ENCODE assay signal across 13 cellular contexts in genomic region chr11:945986-946385, GRCh38. TPM values are rescaled to one million over a fixed set of nuclear protein-coding genes. Genes with fewer than 3 reads are reported as not detected.
DNase-seq lines count a peak whose midpoint lies in the region; ATAC-seq, FAIRE-seq and TF ChIP-seq lines count a peak whose summit lies in the region.
"Had no signal": no experiment of that assay in that cellular context is flagged by ENCODE, and none has a peak within 500 bp of the region (broad histone marks: within the 10 kb centered on the region; RNA-seq: fewer than 3 reads in every experiment).

No MANE protein-coding gene starts in this region.

- TF ChIP-seq CTCF in brain (conservative IDR thresholded peaks at IDR 0.05): no peak

- peaks cover 75% of the 10 kb centered on the region for H3K36me3 Mint-ChIP-seq in brain
- H3K36me3 Mint-ChIP-seq in CD8-positive, alpha-beta memory T cell: peaks cover 16 to 63% (median 24%) of the 10 kb centered on the region in 3 donors

- peaks cover 7% of the 10 kb centered on the region for H3K36me3 ChIP-seq in CD8-positive, alpha-beta memory T cell (ENCODE audit: insufficient read depth, low read length)

- H3K9me3 ChIP-seq in CD8-positive, alpha-beta memory T cell (ENCODE audit: low read length): peaks cover 5% of the 10 kb centered on the region

- H3K27me3 Mint-ChIP-seq in brain: peaks cover 3% of the 10 kb centered on the region
- H3K27me3 Mint-ChIP-seq in CD8-positive, alpha-beta memory T cell: no peaks in the 10 kb centered on the region

- H3K4me3 Mint-ChIP-seq in brain: peak overlapping the region in 4 of 5 experiments; percentile 15 to 73 (median 41)
- H3K4me3 Mint-ChIP-seq in CD8-positive, alpha-beta memory T cell: no peak overlapping the region

- peak; percentile 71 for FAIRE-seq in islet of Langerhans (lab: Jason Lieb, UNC)
- FAIRE-seq: TTC549 had no signal

- peaks cover 14 to 26% (median 16%) of the 10 kb centered on the region in 5 experiments for H3K9me3 Mint-ChIP-seq in brain
- H3K9me3 Mint-ChIP-seq in CD8-positive, alpha-beta memory T cell: peaks cover 0 to 10% (median 6%) of the 10 kb centered on the region in 5 donors

- no peak for ATAC-seq in GM19397 (IDR thresholded peaks at IDR 0.05; ENCODE audit: unreplicated experiment)

- peak overlapping the region; percentile 42 to 95 (median 64) for H3K27ac Mint-ChIP-seq in brain
- H3K27ac Mint-ChIP-seq in CD8-positive, alpha-beta memory T cell: no peak overlapping the region

- peaks cover 57% of the 10 kb centered on the region for H3K4me1 Mint-ChIP-seq in brain
- H3K4me1 Mint-ChIP-seq in CD8-positive, alpha-beta memory T cell: peaks cover 21 to 29% (median 23%) of the 10 kb centered on the region in 3 donors

- POLR2A ChIA-PET in CD8-positive, alpha-beta memory T cell (lab: Charles Lee): no interaction called here

- no peaks in the 10 kb centered on the region for H3K27me3 ChIP-seq in CD8-positive, alpha-beta memory T cell (ENCODE audit: insufficient read depth, low read length, poor library complexity, severe bottlenecking)
- H3K27me3 ChIP-seq: tibial artery had no signal

- no peak overlapping the region for H3K4me3 ChIP-seq in CD8-positive, alpha-beta memory T cell (ENCODE audit: low read length)
- H3K4me3 ChIP-seq: tibial artery had no signal

- DNase-seq in DMS53 (lab: John Stamatoyannopoulos, UW): peak; percentile 34
- DNase-seq in DMS53 treated with DMSO at 0.1 percent for 48 hours (lab: John Stamatoyannopoulos, UW; ENCODE audit: unreplicated experiment): no peak
- DNase-seq in retina: peak; percentile 63
- DNase-seq in central memory CD4-positive, alpha-beta T cell: no peak
- no peak for DNase-seq in CD8-positive, alpha-beta memory T cell
- DNase-seq: 8988T, GOT3, NCI-H1930, tibial artery had no signal

- CTCF ChIA-PET in CD8-positive, alpha-beta memory T cell (lab: Charles Lee): no interaction called here

- no peak overlapping the region for H3K27ac ChIP-seq in CD8-positive, alpha-beta memory T cell (ENCODE audit: low read depth, low read length)
- H3K27ac ChIP-seq: tibial artery had no signal

- H3K4me1 ChIP-seq in CD8-positive, alpha-beta memory T cell (ENCODE audit: insufficient read depth, low read length): peaks cover under 1% of the 10 kb centered on the region

RNA-seq across cellular contexts. Expression of gene AP2A2, which starts 20.3 kb away (rescaled TPM):
- 67.3 TPM for polyA plus RNA-seq in brain (ENCODE audit: insufficient read depth, low read depth, low replicate concordance)
- 10 to 100 TPM; 38.8 to 42.8 TPM for total RNA-seq in CD8-positive, alpha-beta memory T cell
- 13.9 TPM for polyA plus RNA-seq in CD8-positive, alpha-beta memory T cell

RNA-seq across cellular contexts. Expression of gene CHID1, which starts 35.4 kb away (rescaled TPM):
- polyA plus RNA-seq in brain (ENCODE audit: insufficient read depth, low read depth, low replicate concordance): 74.6 TPM
- total RNA-seq in CD8-positive, alpha-beta memory T cell: 10 to 100 TPM; 87.2 to 94.1 TPM
- polyA plus RNA-seq in CD8-positive, alpha-beta memory T cell: 57.1 TPM

Comparison
In these comparisons a context has a peak if more than half of its experiments do, and no peak if none do; other contexts are left out.
1. DNase-seq: peak in DMS53 (single experiment) and retina (single experiment); none in DMS53 treated with DMSO at 0.1 percent for 48 hours (single experiment), central memory CD4-positive, alpha-beta T cell (single experiment) and CD8-positive, alpha-beta memory T cell (0 of 5).
2. H3K27ac Mint-ChIP-seq: peak in brain (5 of 5); none in CD8-positive, alpha-beta memory T cell (0 of 8).
3. H3K4me3 Mint-ChIP-seq: peak in brain (4 of 5); none in CD8-positive, alpha-beta memory T cell (0 of 7).